In the genomic region with DNA sequence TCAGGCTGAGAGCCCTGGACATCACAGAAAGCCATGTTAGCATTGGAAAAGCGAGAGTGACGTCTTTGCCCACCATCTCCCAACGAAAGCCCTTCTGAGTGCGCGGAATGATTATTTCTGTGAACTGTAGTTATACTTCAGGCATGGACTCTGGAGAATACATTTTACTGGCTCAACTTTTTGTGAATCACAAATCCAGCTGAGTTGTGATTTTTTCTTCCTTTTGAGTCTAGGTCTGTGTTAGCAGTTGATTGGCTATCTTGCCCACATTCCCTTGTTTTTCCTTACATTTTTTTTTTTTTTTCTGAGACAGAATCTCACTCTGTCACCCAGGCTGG, we compare ENCODE assay signal across 16 cellular contexts.
DNase-seq lines count a peak whose midpoint lies in the region; ATAC-seq and TF ChIP-seq lines count a peak whose summit lies in the region.
"Had no signal": no experiment of that assay in that cellular context is flagged by ENCODE, and none has a peak within 500 bp of the region (broad histone marks: within the 10 kb centered on the region; RNA-seq: fewer than 3 reads in every experiment).

No MANE protein-coding gene starts in this region.

- H3K4me3 ChIP-seq in BE2C (ENCODE audit: low read depth, low read length) (peak overlapping the region; percentile 38), hepatocyte (no peak overlapping the region), parathyroid adenoma (ENCODE audit: low read depth, low read length) (peak overlapping the region; percentile 15)
- H3K4me3 ChIP-seq: GM23248 had no signal

- no peaks in the 10 kb centered on the region for H3K27me3 ChIP-seq in BE2C
- no peaks in the 10 kb centered on the region for H3K27me3 ChIP-seq in hepatocyte
- H3K27me3 ChIP-seq in parathyroid adenoma (ENCODE audit: control insufficient read depth, insufficient read depth, low read length), result no peaks in the 10 kb centered on the region

- peak overlapping the region; percentile 70 for H3K27ac ChIP-seq in VCaP
- H3K27ac ChIP-seq in hepatocyte, result peak overlapping the region; percentile 84
- no peak overlapping the region for H3K27ac ChIP-seq in parathyroid adenoma
- H3K27ac ChIP-seq: GM23248, KMS-11 had no signal

- H3K79me2 ChIP-seq in hepatocyte, result no peaks in the 10 kb centered on the region
- no peaks in the 10 kb centered on the region for H3K79me2 ChIP-seq in parathyroid adenoma

- no peak overlapping the region for H3K27ac Mint-ChIP-seq in natural killer cell treated with Interleukin-12 subunit alpha and Interleukin-12 subunit beta and Interleukin-15 and Interleukin-18, amount 100 ng/mL, for 72 hours
- H3K27ac Mint-ChIP-seq: CD4-positive, alpha-beta T cell; HFFc6 had no signal

- no peaks in the 10 kb centered on the region for H3K9me3 Mint-ChIP-seq in natural killer cell treated with Interleukin-12 subunit alpha and Interleukin-12 subunit beta and Interleukin-15 and Interleukin-18, amount 100 ng/mL, for 72 hours

- H3K4me1 ChIP-seq in BE2C, result peaks cover 7% of the 10 kb centered on the region
- H3K4me1 ChIP-seq in hepatocyte (ENCODE audit: insufficient read depth), result peaks cover 14% of the 10 kb centered on the region
- H3K4me1 ChIP-seq in parathyroid adenoma, result no peaks in the 10 kb centered on the region

- H3K4me3 Mint-ChIP-seq in natural killer cell treated with Interleukin-12 subunit alpha and Interleukin-12 subunit beta and Interleukin-15 and Interleukin-18, amount 100 ng/mL, for 72 hours, result no peak overlapping the region
- H3K4me3 Mint-ChIP-seq: CD4-positive, alpha-beta T cell had no signal

- WGBS in hepatocyte (ENCODE audit: low lambda C conversion rate, missing lambda C conversion rate), result 38% methylated on average over 5 of the region's 5 CpGs

- H3K9me2 ChIP-seq in hepatocyte (replicated peaks; ENCODE audit: insufficient read depth), result no peaks in the 10 kb centered on the region

- TF ChIP-seq CTCF in BE2C (IDR thresholded peaks at IDR 0.05; ENCODE audit: low read depth, low read length) (no peak), VCaP (conservative IDR thresholded peaks at IDR 0.05) (no peak), hepatocyte (IDR thresholded peaks at IDR 0.05; ENCODE audit: poor library complexity) (no peak), parathyroid adenoma (IDR thresholded peaks at IDR 0.05) (no peak)

- H3K36me3 Mint-ChIP-seq in natural killer cell treated with Interleukin-12 subunit alpha and Interleukin-12 subunit beta and Interleukin-15 and Interleukin-18, amount 100 ng/mL, for 72 hours, result no peaks in the 10 kb centered on the region

- peak overlapping the region; percentile 49 for H3K4me2 ChIP-seq in hepatocyte
- no peak overlapping the region for H3K4me2 ChIP-seq in parathyroid adenoma (ENCODE audit: low read length)
- H3K4me2 ChIP-seq: KMS-11 had no signal

- H2AFZ ChIP-seq in hepatocyte (no peak overlapping the region), parathyroid adenoma (peak overlapping the region; percentile 60)
- H2AFZ ChIP-seq: GM23248 had no signal

- no peaks in the 10 kb centered on the region for H4K20me1 ChIP-seq in hepatocyte (ENCODE audit: insufficient read depth, poor library complexity, severe bottlenecking)

- H3K9me3 ChIP-seq in BE2C (no peaks in the 10 kb centered on the region), hepatocyte (ENCODE audit: low read depth) (no peaks in the 10 kb centered on the region), parathyroid adenoma (ENCODE audit: control insufficient read depth, low read length) (no peaks in the 10 kb centered on the region)

- ATAC-seq in natural killer cell treated with Interleukin-12 subunit alpha and Interleukin-12 subunit beta and Interleukin-15 and Interleukin-18, amount 100 ng/mL, for 72 hours, result no peak

- no peaks in the 10 kb centered on the region for H3K4me1 Mint-ChIP-seq in natural killer cell treated with Interleukin-12 subunit alpha and Interleukin-12 subunit beta and Interleukin-15 and Interleukin-18, amount 100 ng/mL, for 72 hours (ENCODE audit: low read depth in 2 of 2)

- H3K27me3 Mint-ChIP-seq in natural killer cell treated with Interleukin-12 subunit alpha and Interleukin-12 subunit beta and Interleukin-15 and Interleukin-18, amount 100 ng/mL, for 72 hours, result peaks cover 13 to 26% of the 10 kb centered on the region in 2 donors

- DNase-seq in BE2C (no peak), hepatocyte (ENCODE audit: low spot score) (no peak), anterior cingulate cortex (lab: John Stamatoyannopoulos, UW) (no peak), kidney tubule cell (ENCODE audit: low spot score) (no peak), GOT3 (lab: John Stamatoyannopoulos, UW) (no peak)
- no peak for DNase-seq in natural killer cell treated with Interleukin-12 subunit alpha and Interleukin-12 subunit beta and Interleukin-15 and Interleukin-18, amount 100 ng/mL, for 72 hours (ENCODE audit: low spot score)
- DNase-seq: ACHN; CD4-positive, alpha-beta T cell; MM.1S; NCI-H1105 treated with DMSO at 0.1 percent for 48 hours; NCI-H1930 had no signal

- H3K36me3 ChIP-seq in BE2C (no peaks in the 10 kb centered on the region), hepatocyte (replicated peaks; ENCODE audit: insufficient read depth, low read depth) (no peaks in the 10 kb centered on the region), parathyroid adenoma (ENCODE audit: control insufficient read depth, insufficient read depth, low read length) (no peaks in the 10 kb centered on the region)

- H3K9ac ChIP-seq in parathyroid adenoma, result no peak overlapping the region
- H3K9ac ChIP-seq: GM23248, KMS-11 had no signal
